ENCODE assay signal across 18 cellular contexts in the genomic region with DNA sequence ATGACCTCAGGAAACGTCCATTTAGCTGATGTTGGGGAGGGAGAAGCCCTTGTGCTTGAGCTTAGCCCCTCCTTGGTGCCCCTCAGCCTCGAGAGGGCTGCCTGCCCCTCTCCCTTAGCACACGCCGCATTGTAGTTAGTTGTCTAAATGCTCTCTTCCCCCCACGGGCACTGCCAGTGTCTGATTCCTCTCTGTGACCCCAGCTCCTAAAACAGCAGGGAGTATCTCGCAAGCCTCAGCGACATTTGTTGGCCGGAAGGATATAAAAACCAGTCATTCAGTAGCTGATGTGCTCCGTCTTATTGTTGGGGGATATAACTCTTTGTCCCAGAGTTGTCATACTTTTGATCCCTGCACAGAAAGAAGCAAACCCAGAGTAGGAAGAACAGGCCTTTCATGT.
DNase-seq lines count a peak whose midpoint lies in the region; ATAC-seq, FAIRE-seq and TF ChIP-seq lines count a peak whose summit lies in the region.
"Had no signal": no experiment of that assay in that cellular context is flagged by ENCODE, and none has a peak within 500 bp of the region (broad histone marks: within the 10 kb centered on the region; RNA-seq: fewer than 3 reads in every experiment).

No MANE protein-coding gene starts in this region.

- H3K4me3 ChIP-seq in H7 (ENCODE audit: insufficient read depth, low read depth, low read length), result no peak overlapping the region
- H3K4me3 ChIP-seq in muscle layer of colon (ENCODE audit: low read depth in 1 of 2, low read length in 2 of 2), result no peak overlapping the region
- no peak overlapping the region for H3K4me3 ChIP-seq in gastrocnemius medialis
- H3K4me3 ChIP-seq: SK-N-MC had no signal

- H3K9me3 ChIP-seq in muscle layer of colon (ENCODE audit: low read length), result no peaks in the 10 kb centered on the region
- H3K9me3 ChIP-seq in gastrocnemius medialis, result no peaks in the 10 kb centered on the region

- TF ChIP-seq CTCF in brain (conservative IDR thresholded peaks at IDR 0.05), result no peak
- TF ChIP-seq CTCF in gastrocnemius medialis (IDR thresholded peaks at IDR 0.05 in 4 of 5, conservative IDR thresholded peaks at IDR 0.05 in 1 of 5), result no peak
- TF ChIP-seq CTCF in D721Med (IDR thresholded peaks at IDR 0.05; ENCODE audit: insufficient read depth, missing control alignments), result no peak
- no peak for TF ChIP-seq CTCF in CD14-positive monocyte (IDR thresholded peaks at IDR 0.05)

- H3K36me3 Mint-ChIP-seq in brain (no peaks in the 10 kb centered on the region), CD14-positive monocyte (no peaks in the 10 kb centered on the region)

- no peaks in the 10 kb centered on the region for H3K36me3 ChIP-seq in H7 (replicated peaks; ENCODE audit: control insufficient read depth, insufficient read depth, low read length)
- no peaks in the 10 kb centered on the region for H3K36me3 ChIP-seq in muscle layer of colon (ENCODE audit: insufficient read depth, low read length)
- no peaks in the 10 kb centered on the region for H3K36me3 ChIP-seq in gastrocnemius medialis

- H3K27me3 ChIP-seq in H7 (ENCODE audit: control insufficient read depth, insufficient read depth, low read length), result no peaks in the 10 kb centered on the region
- H3K27me3 ChIP-seq in muscle layer of colon (ENCODE audit: control insufficient read depth in 1 of 2, insufficient read depth in 2 of 2, low read length in 2 of 2), result no peaks in the 10 kb centered on the region
- no peaks in the 10 kb centered on the region for H3K27me3 ChIP-seq in gastrocnemius medialis

- no peak for TF ChIP-seq POLR2A in gastrocnemius medialis (IDR thresholded peaks at IDR 0.05)

- H3K4me1 ChIP-seq in muscle layer of colon (ENCODE audit: insufficient read depth, low read length) (peaks cover 60% of the 10 kb centered on the region), gastrocnemius medialis (peaks cover 31 to 73% of the 10 kb centered on the region in 2 donors)

- DNase-seq in H7 (peak; percentile 55), gastrocnemius medialis (no peak), D721Med (ENCODE audit: insufficient read length, low spot score) (no peak), CD14-positive monocyte (ENCODE audit: low spot score) (no peak)
- no peak for DNase-seq in NK-92 treated with Interleukin-12 subunit alpha and Interleukin-12 subunit beta, amount 100 ng/mL, for 24 hours (lab: John Stamatoyannopoulos, UW)
- no peak for DNase-seq in activated T-cell treated with anti-CD3 and anti-CD28 coated beads, Interleukin-2, amount 50 U/mL, for 1 hour
- DNase-seq: C1 segment of cervical spinal cord, Kasumi-1, MM.1S, NCI-H1105, NCI-H2107, NCI-H446 had no signal

- H3K9ac ChIP-seq in muscle layer of colon (ENCODE audit: low read length), result no peak overlapping the region

- FAIRE-seq in D721Med (lab: Jason Lieb, UNC), result no peak
- FAIRE-seq: A204.1 had no signal

- no peak for ATAC-seq in gastrocnemius medialis
- ATAC-seq: Panc1 had no signal

- in situ Hi-C loops in gastrocnemius medialis (cut with MboI; ENCODE audit: low sequenced_read_pairs in 4 of 4), result no loop called here

- H3K27ac ChIP-seq in muscle layer of colon (ENCODE audit: low read depth, low read length), result peak overlapping the region; percentile 87
- H3K27ac ChIP-seq in gastrocnemius medialis, result peak overlapping the region; percentile 83 to 93 (median 88)
- H3K27ac ChIP-seq: SK-N-MC had no signal

- H3K27me3 Mint-ChIP-seq in brain (peaks cover 3% of the 10 kb centered on the region), CD14-positive monocyte (ENCODE audit: low read depth in 3 of 3) (peaks cover 5 to 25% (median 11%) of the 10 kb centered on the region in 3 donors)
- H3K27me3 Mint-ChIP-seq: IgD-negative memory B cell had no signal

- H3K27ac Mint-ChIP-seq in brain, result peak overlapping the region; percentile 15 to 95 (median 42)
- no peak overlapping the region for H3K27ac Mint-ChIP-seq in CD14-positive monocyte

- intact Hi-C loops in gastrocnemius medialis (cut with DNase I; ENCODE audit: low total_unique reads) (no loop called here), CD14-positive monocyte (cut with micrococcal nuclease) (no loop called here)

- H3K9me3 Mint-ChIP-seq in brain (no peaks in the 10 kb centered on the region), CD14-positive monocyte (peaks cover 0 to 2% (median 0%) of the 10 kb centered on the region in 7 donors)
- H3K9me3 Mint-ChIP-seq: IgD-negative memory B cell had no signal

- H3K4me3 Mint-ChIP-seq in brain (peak overlapping the region in 3 of 5 experiments; percentile 4 to 17 (median 12)), CD14-positive monocyte (no peak overlapping the region)
- H3K4me3 Mint-ChIP-seq: IgD-negative memory B cell had no signal

- H3K4me1 Mint-ChIP-seq in brain, result peaks cover 71% of the 10 kb centered on the region
- no peaks in the 10 kb centered on the region for H3K4me1 Mint-ChIP-seq in CD14-positive monocyte

Comparison
In these comparisons a context has a peak if more than half of its experiments do, and no peak if none do; other contexts are left out.
1. H3K27ac Mint-ChIP-seq: peak in brain (5 of 5); none in CD14-positive monocyte (0 of 7).
2. H3K4me3 Mint-ChIP-seq: peak in brain (3 of 5); none in CD14-positive monocyte (0 of 2).